In the genomic region with DNA sequence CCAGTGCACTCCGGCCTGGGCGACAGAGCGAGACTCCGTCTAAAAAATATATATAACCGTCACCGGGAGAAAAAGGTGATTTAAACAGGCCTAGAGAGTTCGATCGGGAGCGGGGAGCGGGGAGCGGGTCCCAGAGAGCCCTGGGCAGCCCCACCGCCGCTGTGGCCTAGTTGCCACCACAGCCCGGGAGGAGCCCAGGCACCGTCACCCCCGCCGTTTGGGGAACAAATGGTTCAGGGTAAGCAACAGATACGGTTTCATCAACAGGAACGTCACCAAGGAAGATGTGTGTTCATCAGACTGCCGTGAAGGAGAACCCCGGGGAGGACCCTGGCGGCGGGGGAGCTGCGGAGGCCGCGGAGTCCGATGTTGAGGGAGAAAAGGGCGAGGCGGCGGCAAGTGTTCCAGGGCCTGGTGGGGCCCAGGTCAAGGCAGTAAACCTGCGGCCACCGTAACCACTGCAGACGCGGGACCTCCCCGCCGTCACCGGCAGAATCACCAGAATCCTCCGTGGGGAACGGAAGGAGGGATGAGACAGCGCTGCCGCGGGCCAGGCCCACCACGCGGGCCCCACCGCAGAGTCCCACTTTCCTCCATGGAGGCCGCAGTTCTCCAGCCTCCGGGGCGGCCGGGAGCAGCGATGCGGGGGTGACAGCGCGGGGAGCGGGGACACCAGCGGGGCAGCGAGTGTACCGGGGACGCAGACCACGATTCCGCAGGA, we compare ENCODE assay signal across 29 cellular contexts.
"Had no signal": no experiment of that assay in that cellular context is flagged by ENCODE, and none has a peak within 500 bp of the region (broad histone marks: within the 10 kb centered on the region; RNA-seq: fewer than 3 reads in every experiment).

No MANE protein-coding gene starts in this region.

- H3K4me3 ChIP-seq: ascending aorta, breast epithelium, cardiac muscle cell, coronary artery, dorsolateral prefrontal cortex, gastroesophageal sphincter, heart right ventricle had no signal

- H3K4me1 ChIP-seq: ascending aorta, breast epithelium, foreskin keratinocyte, gastroesophageal sphincter had no signal

- H3K27ac ChIP-seq: ascending aorta, breast epithelium, cardiac muscle cell, coronary artery, dorsolateral prefrontal cortex, foreskin keratinocyte, gastroesophageal sphincter, heart right ventricle had no signal

- DNase-seq: activated CD4-positive, alpha-beta memory T cell treated with anti-CD3 and anti-CD28 coated beads for 36 hours; activated CD4-positive, alpha-beta T cell treated with anti-CD3 and anti-CD28 coated beads for 36 hours; activated CD4-positive, alpha-beta T cell treated with anti-CD3 and anti-CD28 coated beads, Interleukin-2, amount 10 ng/mL, durations not matched to agents 24 days and 14 days; activated CD4-positive, CD25-positive, alpha-beta regulatory T cell; activated CD4-positive, CD25-positive, alpha-beta regulatory T cell treated with anti-CD3 and anti-CD28 coated beads, Interleukin-2, amount 50 U/mL, for 72 hours; activated CD8-positive, alpha-beta memory T cell treated with anti-CD3 and anti-CD28 coated beads, Interleukin-2, amount 10 ng/mL, durations not matched to agents 7 days and 5 days; activated CD8-positive, alpha-beta memory T cell treated with anti-CD3 and anti-CD28 coated beads, Interleukin-2, amount 50 U/mL, for 4 hours; activated CD8-positive, alpha-beta T cell treated with anti-CD3 and anti-CD28 coated beads, Interleukin-2, amount 10 ng/mL, durations not matched to agents 7 days and 5 days; activated gamma-delta T cell; activated naive CD4-positive, alpha-beta T cell; activated naive CD4-positive, alpha-beta T cell treated with anti-CD3 and anti-CD28 coated beads, Interleukin-2, amount 10 ng/mL, durations not matched to agents 7 days and 5 days; activated naive CD8-positive, alpha-beta T cell treated with anti-CD3 and anti-CD28 coated beads, Interleukin-2, amount 10 ng/mL, durations not matched to agents 7 days and 5 days; activated T-cell treated with anti-CD3 and anti-CD28 coated beads, Interleukin-2, amount 50 U/mL, for 48 hours; central memory CD4-positive, alpha-beta T cell; dorsolateral prefrontal cortex; effector memory CD4-positive, alpha-beta T cell; endodermal cell; foreskin keratinocyte; heart right ventricle; SW 1271; T-cell; T1000 had no signal

- H3K9me3 ChIP-seq: ascending aorta had no signal

- ATAC-seq: activated CD4-positive, alpha-beta T cell treated with anti-CD3 and anti-CD28 coated beads for 36 hours; activated CD8-positive, alpha-beta memory T cell treated with anti-CD3 and anti-CD28 coated beads, Interleukin-2, amount 10 ng/mL, durations not matched to agents 7 days and 5 days; activated CD8-positive, alpha-beta T cell treated with anti-CD3 and anti-CD28 coated beads, Interleukin-2, amount 10 ng/mL, durations not matched to agents 7 days and 5 days; activated naive CD4-positive, alpha-beta T cell treated with anti-CD3 and anti-CD28 coated beads, Interleukin-2, amount 50 U/mL, for 72 hours; esophagus mucosa; foreskin keratinocyte; gastroesophageal sphincter had no signal

- H3K27me3 ChIP-seq: ascending aorta, breast epithelium, cardiac muscle cell, dorsolateral prefrontal cortex, foreskin keratinocyte, gastroesophageal sphincter, heart right ventricle had no signal
